In genomic region chr1:19644422-19644760, GRCh38 we compare ENCODE assay signal across 7 cellular contexts. TPM values are rescaled to one million over a fixed set of nuclear protein-coding genes. Genes with fewer than 3 reads are reported as not detected.
DNase-seq lines count a peak whose midpoint lies in the region; TF ChIP-seq lines count a peak whose summit lies in the region.

No MANE protein-coding gene starts in this region.

- H2AK5ac ChIP-seq in H9 (ENCODE audit: insufficient read length, low read length) = no peak overlapping the region

- H3K27me3 ChIP-seq in H9 (ENCODE audit: insufficient read depth, low read length) (peaks cover 17% of the 10 kb centered on the region; the same call in 1 of the 2 replicates), iPS DF 6.9 (ENCODE audit: control insufficient read depth, insufficient read depth, low read length) (peaks cover 14% of the 10 kb centered on the region), subcutaneous abdominal adipose tissue (ENCODE audit: control insufficient read depth in 5 of 5, insufficient read depth in 4 of 5, low read length in 5 of 5) (no peaks in the 10 kb centered on the region)

- H2BK120ac ChIP-seq in H9 (ENCODE audit: low read depth, low read length, poor library complexity, severe bottlenecking) = no peak overlapping the region

- H2BK20ac ChIP-seq in H9 (ENCODE audit: low read depth, low read length, poor library complexity, severe bottlenecking) = no peak overlapping the region

- no peak overlapping the region for H3K56ac ChIP-seq in H9 (ENCODE audit: insufficient read length, low read depth, low read length)

- no peak overlapping the region for H3K4ac ChIP-seq in H9 (ENCODE audit: low read depth, low read length)

- no peak overlapping the region for H3T11ph ChIP-seq in H9 (ENCODE audit: low read length)

- no peak overlapping the region for H2BK12ac ChIP-seq in H9 (ENCODE audit: insufficient read length, low read depth, low read length)

- WGBS in H9 (ENCODE audit: extremely low coverage, insufficient read length, low lambda C conversion rate) = no CpG with 5 or more reads among the region's 56 CpGs
- WGBS in iPS DF 6.9 (ENCODE audit: insufficient coverage, insufficient read length) = no CpG with 5 or more reads among the region's 56 CpGs

- no peaks in the 10 kb centered on the region for H4K20me1 ChIP-seq in H9 (ENCODE audit: control insufficient read depth, insufficient read depth, insufficient read length)

- peak overlapping the region; percentile 39; the same call in 1 of the 2 replicates for H3K4me3 ChIP-seq in iPS DF 6.9 (ENCODE audit: low read length)
- H3K4me3 ChIP-seq in subcutaneous abdominal adipose tissue (ENCODE audit: low read depth in 1 of 5, low read length in 5 of 5) = peak overlapping the region in 4 of 5 donors; percentile 88 to 94 (median 94)

- peak overlapping the region; percentile 82 to 97; a peak in 3 of 5 replicates for H3K4me3 Mint-ChIP-seq in H9
- H3K4me3 Mint-ChIP-seq in activated CD4-positive, alpha-beta memory T cell treated with anti-CD3 and anti-CD28 coated beads, Interleukin-2, amount 10 ng/mL, durations not matched to agents 7 days and 5 days = peak overlapping the region; percentile 90

- no peak overlapping the region for H3K27ac ChIP-seq in H9 (ENCODE audit: insufficient read length, low read depth, low read length)
- no peak overlapping the region for H3K27ac ChIP-seq in iPS DF 6.9 (ENCODE audit: low read length)
- peak overlapping the region; percentile 94 for H3K27ac ChIP-seq in subcutaneous abdominal adipose tissue (ENCODE audit: low read depth, low read length)

- no peak overlapping the region for H2BK15ac ChIP-seq in H9 (ENCODE audit: low read depth, low read length)

- DNase-seq in H9 = no peak
- no peak for DNase-seq in activated CD4-positive, alpha-beta memory T cell treated with anti-CD3 and anti-CD28 coated beads, Interleukin-2, amount 10 ng/mL, durations not matched to agents 7 days and 5 days
- DNase-seq in iPS DF 6.9 (ENCODE audit: low read depth, low spot score) = no peak
- DNase-seq in HT-29 (ENCODE audit: low spot score) = no peak
- DNase-seq in NCI-H748 (lab: John Stamatoyannopoulos, UW; ENCODE audit: unreplicated experiment) = no peak
- no peak for DNase-seq in G401 (ENCODE audit: low spot score)

- H3K4me1 ChIP-seq in H9 (ENCODE audit: insufficient read depth, low read length) (no peaks in the 10 kb centered on the region; the same call in 1 of the 2 replicates), iPS DF 6.9 (ENCODE audit: control insufficient read depth, insufficient read depth, low read length) (peaks cover 4% of the 10 kb centered on the region), subcutaneous abdominal adipose tissue (ENCODE audit: control insufficient read depth in 5 of 5, insufficient read depth in 5 of 5, low read length in 5 of 5) (peaks cover 7 to 54% (median 47%) of the 10 kb centered on the region in 5 donors)

- peaks cover 19 to 34% of the 10 kb centered on the region in 2 experiments for H3K4me1 Mint-ChIP-seq in H9
- H3K4me1 Mint-ChIP-seq in activated CD4-positive, alpha-beta memory T cell treated with anti-CD3 and anti-CD28 coated beads, Interleukin-2, amount 10 ng/mL, durations not matched to agents 7 days and 5 days = peaks cover 35% of the 10 kb centered on the region

- H3K27ac Mint-ChIP-seq in H9 = no peak overlapping the region
- no peak overlapping the region for H3K27ac Mint-ChIP-seq in activated CD4-positive, alpha-beta memory T cell treated with anti-CD3 and anti-CD28 coated beads, Interleukin-2, amount 10 ng/mL, durations not matched to agents 7 days and 5 days

- peaks cover 60% of the 10 kb centered on the region for H3K27me3 Mint-ChIP-seq in H9 (ENCODE audit: low read depth)
- H3K27me3 Mint-ChIP-seq in activated CD4-positive, alpha-beta memory T cell treated with anti-CD3 and anti-CD28 coated beads, Interleukin-2, amount 10 ng/mL, durations not matched to agents 7 days and 5 days = peaks cover 20% of the 10 kb centered on the region

- H3K23me2 ChIP-seq in H9 (ENCODE audit: insufficient read length, low read depth, low read length, poor library complexity, severe bottlenecking) = peaks cover 19% of the 10 kb centered on the region

- H3K79me1 ChIP-seq in H9 (ENCODE audit: insufficient read depth, low read depth, low read length, poor library complexity, severe bottlenecking) = no peaks in the 10 kb centered on the region

- H4K5ac ChIP-seq in H9 (ENCODE audit: insufficient read length, low read depth, low read length) = no peak overlapping the region

- no peak overlapping the region for H3K18ac ChIP-seq in H9 (ENCODE audit: insufficient read length, low read depth, low read length)

- no peak overlapping the region for H3K23ac ChIP-seq in H9 (ENCODE audit: insufficient read length, low read depth, low read length)

- CTCF ChIA-PET in activated CD4-positive, alpha-beta memory T cell treated with anti-CD3 and anti-CD28 coated beads, Interleukin-2, amount 10 ng/mL, durations not matched to agents 7 days and 5 days (lab: Charles Lee) = interaction anchor here (1.1 to 1.3 kb wide), 2 partner anchors 16 to 253 kb away, joined by 3 read pairs; no protein-coding TSS in a partner anchor

- H3K9me3 Mint-ChIP-seq in H9 = peaks cover 0 to 3% of the 10 kb centered on the region in 2 experiments; a peak in 1 of 5 replicates
- no peaks in the 10 kb centered on the region for H3K9me3 Mint-ChIP-seq in activated CD4-positive, alpha-beta memory T cell treated with anti-CD3 and anti-CD28 coated beads, Interleukin-2, amount 10 ng/mL, durations not matched to agents 7 days and 5 days

- POLR2A ChIA-PET in activated CD4-positive, alpha-beta memory T cell treated with anti-CD3 and anti-CD28 coated beads, Interleukin-2, amount 10 ng/mL, durations not matched to agents 7 days and 5 days (lab: Charles Lee) = interaction anchor here (1.3 to 5.6 kb wide), 2 partner anchors 39 to 46 kb away, joined by 3 to 31 read pairs; a partner anchor contains a TSS

- no peak overlapping the region for H3K14ac ChIP-seq in H9 (ENCODE audit: insufficient read depth, low read length)

- no peak for TF ChIP-seq CTCF in H9 (conservative IDR thresholded peaks at IDR 0.05)

- H3K9me3 ChIP-seq in H9 (ENCODE audit: control insufficient read depth, low read depth, low read length) = no peaks in the 10 kb centered on the region
- H3K9me3 ChIP-seq in iPS DF 6.9 (ENCODE audit: control insufficient read depth, insufficient read depth, low read length) = no peaks in the 10 kb centered on the region
- H3K9me3 ChIP-seq in subcutaneous abdominal adipose tissue (ENCODE audit: control insufficient read depth in 5 of 5, low read length in 5 of 5) = no peaks in the 10 kb centered on the region

- H2AFZ ChIP-seq in H9 (ENCODE audit: low read length) = no peak overlapping the region

- peak overlapping the region; percentile 58 for H3K4me2 ChIP-seq in H9 (ENCODE audit: insufficient read depth, insufficient read length, low read length)

- no peaks in the 10 kb centered on the region for H3K79me2 ChIP-seq in H9 (ENCODE audit: insufficient read depth, low read length)

- H3K9ac ChIP-seq in H9 (ENCODE audit: extremely low read depth, insufficient read length, low read length) (no peak overlapping the region), subcutaneous abdominal adipose tissue (ENCODE audit: low read length in 5 of 5) (peak overlapping the region in 4 of 5 donors; percentile 85 to 96 (median 92))

- no peak overlapping the region for H4K8ac ChIP-seq in H9 (replicated peaks; ENCODE audit: insufficient read length, low read depth, low read length)

- H4K91ac ChIP-seq in H9 (ENCODE audit: insufficient read length, low read depth, low read length) = no peak overlapping the region

- H3K36me3 ChIP-seq in iPS DF 6.9 (ENCODE audit: control insufficient read depth, insufficient read depth, low read length) = no peaks in the 10 kb centered on the region
- H3K36me3 ChIP-seq in subcutaneous abdominal adipose tissue (ENCODE audit: control insufficient read depth in 5 of 5, insufficient read depth in 5 of 5, low read length in 5 of 5) = no peaks in the 10 kb centered on the region

- no peak overlapping the region for H2BK5ac ChIP-seq in H9 (ENCODE audit: insufficient read length, low read length)

- in situ Hi-C loops in G401 (cut with HindIII; ENCODE audit: low sequenced_read_pairs) = loop anchor here (25.0 kb wide), 1 partner anchor 307 kb away; no protein-coding TSS in a partner anchor

- no peaks in the 10 kb centered on the region; a peak in 2 of 7 replicates for H3K36me3 Mint-ChIP-seq in H9 (ENCODE audit: insufficient read depth in 1 of 3, low read depth in 3 of 3)
- peaks cover 2% of the 10 kb centered on the region for H3K36me3 Mint-ChIP-seq in activated CD4-positive, alpha-beta memory T cell treated with anti-CD3 and anti-CD28 coated beads, Interleukin-2, amount 10 ng/mL, durations not matched to agents 7 days and 5 days (ENCODE audit: low read depth)

RNA-seq across cellular contexts. Expression of gene NBL1, which starts 0.3 kb away (rescaled TPM):
- 6.1 and 6.4 TPM in 2 replicates for total RNA-seq in H9 (2021)
- 10 to 100 TPM; 25.4 to 29.8 TPM for total RNA-seq in activated CD4-positive, alpha-beta memory T cell treated with anti-CD3 and anti-CD28 coated beads, Interleukin-2, amount 10 ng/mL, durations not matched to agents 7 days and 5 days
- total RNA-seq in HT-29 (2014; rRNA removed; shearing (Covaris generic)) = 62.3 and 80.6 TPM in 2 replicates
- 15.8 and 26.2 TPM in 2 replicates for total RNA-seq in G401 (2014; rRNA removed; shearing (Covaris generic))

RNA-seq across cellular contexts. Expression of gene HTR6, which starts 20.3 kb away (rescaled TPM):
- 0.29 and 0.37 TPM in 2 replicates for total RNA-seq in H9 (2021)
- not detected for total RNA-seq in activated CD4-positive, alpha-beta memory T cell treated with anti-CD3 and anti-CD28 coated beads, Interleukin-2, amount 10 ng/mL, durations not matched to agents 7 days and 5 days
- 0.42 TPM in 1 of 2 replicates, not detected in the other for total RNA-seq in HT-29 (2014; rRNA removed; shearing (Covaris generic))
- total RNA-seq in G401 (2014; rRNA removed; shearing (Covaris generic)) = 0.14 and 0.62 TPM in 2 replicates
